ENCODE assay signal across 23 cellular contexts in the genomic region with DNA sequence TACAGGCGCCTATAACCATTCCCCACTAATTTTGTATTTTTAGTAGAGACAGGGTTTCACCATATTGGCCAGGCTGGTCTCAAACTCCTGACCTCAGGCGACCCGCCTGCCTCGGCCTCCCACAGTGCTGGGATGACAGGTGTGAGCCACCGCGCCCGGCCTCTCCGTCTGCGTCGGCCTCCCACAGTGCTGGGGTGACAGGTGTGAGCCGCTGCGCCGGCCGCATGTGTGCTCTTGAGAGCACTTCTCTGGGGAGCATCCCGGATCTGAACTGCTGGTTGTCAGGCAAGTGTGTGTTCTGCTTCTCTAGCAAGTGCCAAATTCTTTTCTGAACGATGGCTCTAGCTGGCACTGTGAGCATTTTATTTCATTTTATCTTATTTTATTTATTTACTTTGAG. TPM values are rescaled to one million over a fixed set of nuclear protein-coding genes. Genes with fewer than 3 reads are reported as not detected.
DNase-seq lines count a peak whose midpoint lies in the region; ATAC-seq and TF ChIP-seq lines count a peak whose summit lies in the region.
"Had no signal": no experiment of that assay in that cellular context is flagged by ENCODE, and none has a peak within 500 bp of the region (broad histone marks: within the 10 kb centered on the region; RNA-seq: fewer than 3 reads in every experiment).

No MANE protein-coding gene starts in this region.

- POLR2A ChIA-PET in RWPE1 (lab: Yijun Ruan, JAX; ENCODE audit: low non-redundant PET) = no interaction called here
- POLR2A ChIA-PET in activated CD4-positive, alpha-beta T cell treated with anti-CD3 and anti-CD28 coated beads, Interleukin-2, amount 10 ng/mL, durations not matched to agents 7 days and 5 days (lab: Charles Lee) = no interaction called here

- H3K4me1 Mint-ChIP-seq in activated CD4-positive, alpha-beta T cell treated with anti-CD3 and anti-CD28 coated beads, Interleukin-2, amount 10 ng/mL, durations not matched to agents 7 days and 5 days = no peaks in the 10 kb centered on the region
- H3K4me1 Mint-ChIP-seq: memory B cell, T-helper 17 cell had no signal

- H3K27me3 ChIP-seq in gastroesophageal sphincter (peaks cover 24% of the 10 kb centered on the region), dorsolateral prefrontal cortex (peaks cover 0 to 20% (median 12%) of the 10 kb centered on the region in 45 donors)
- H3K27me3 ChIP-seq: right lobe of liver had no signal

- H3K36me3 ChIP-seq in gastroesophageal sphincter = no peaks in the 10 kb centered on the region
- H3K36me3 ChIP-seq: right lobe of liver had no signal

- H3K9me3 Mint-ChIP-seq in activated CD4-positive, alpha-beta T cell treated with anti-CD3 and anti-CD28 coated beads, Interleukin-2, amount 10 ng/mL, durations not matched to agents 7 days and 5 days = no peaks in the 10 kb centered on the region
- H3K9me3 Mint-ChIP-seq: activated CD4-positive, alpha-beta memory T cell treated with anti-CD3 and anti-CD28 coated beads for 36 hours; memory B cell; naive thymus-derived CD4-positive, alpha-beta T cell; stimulated activated naive B cell treated with anti-CD40 and anti-IgM and Interleukin-4, amounts not matched to agents 10 μg/mL and 1 μg/mL and 100 μg/mL, for 72 hours; WTC11 had no signal

- H3K4me3 ChIP-seq in gastroesophageal sphincter = no peak overlapping the region
- no peak overlapping the region for H3K4me3 ChIP-seq in dorsolateral prefrontal cortex
- H3K4me3 ChIP-seq: right lobe of liver had no signal

- no peaks in the 10 kb centered on the region for H3K36me3 Mint-ChIP-seq in activated CD4-positive, alpha-beta T cell treated with anti-CD3 and anti-CD28 coated beads, Interleukin-2, amount 10 ng/mL, durations not matched to agents 7 days and 5 days (ENCODE audit: low read depth)
- H3K36me3 Mint-ChIP-seq: activated CD4-positive, alpha-beta memory T cell treated with anti-CD3 and anti-CD28 coated beads for 36 hours; memory B cell; naive thymus-derived CD4-positive, alpha-beta T cell; stimulated activated naive B cell treated with anti-CD40 and anti-IgM and Interleukin-4, amounts not matched to agents 10 μg/mL and 1 μg/mL and 100 μg/mL, for 72 hours; WTC11 had no signal

- no peak for TF ChIP-seq EP300 in gastroesophageal sphincter (IDR thresholded peaks at IDR 0.05)

- H3K9me3 ChIP-seq in gastroesophageal sphincter = no peaks in the 10 kb centered on the region
- H3K9me3 ChIP-seq: right lobe of liver had no signal

- DNase-seq in DMS53 treated with DMSO at 0.1 percent for 48 hours (lab: John Stamatoyannopoulos, UW; ENCODE audit: unreplicated experiment) (peak; percentile 42), NCI-H2171 (lab: John Stamatoyannopoulos, UW) (peak; percentile 90), RWPE1 (ENCODE audit: low spot score) (no peak), retina (no peak), dorsolateral prefrontal cortex (no peak)
- DNase-seq in activated CD4-positive, alpha-beta T cell treated with anti-CD3 and anti-CD28 coated beads, Interleukin-2, amount 10 ng/mL, durations not matched to agents 7 days and 5 days = no peak
- DNase-seq: activated CD4-positive, alpha-beta memory T cell treated with anti-CD3 and anti-CD28 coated beads for 36 hours; activated naive CD4-positive, alpha-beta T cell; amniotic stem cell; central memory CD4-positive, alpha-beta T cell; foreskin melanocyte; naive thymus-derived CD4-positive, alpha-beta T cell; NCI-H526 treated with DMSO at 0.1 percent for 48 hours; right lobe of liver; stimulated activated naive B cell treated with anti-CD40 and anti-IgM and Interleukin-4, amounts not matched to agents 10 μg/mL and 1 μg/mL and 100 μg/mL, for 72 hours; T-helper 17 cell had no signal

- H3K4me3 Mint-ChIP-seq in activated CD4-positive, alpha-beta T cell treated with anti-CD3 and anti-CD28 coated beads, Interleukin-2, amount 10 ng/mL, durations not matched to agents 7 days and 5 days = no peak overlapping the region
- H3K4me3 Mint-ChIP-seq: activated CD4-positive, alpha-beta memory T cell treated with anti-CD3 and anti-CD28 coated beads for 36 hours; memory B cell; naive thymus-derived CD4-positive, alpha-beta T cell; stimulated activated naive B cell treated with anti-CD40 and anti-IgM and Interleukin-4, amounts not matched to agents 10 μg/mL and 1 μg/mL and 100 μg/mL, for 72 hours; T-helper 17 cell; WTC11 had no signal

- intact Hi-C loops in dorsolateral prefrontal cortex (cut with DNase I) = no loop called here

- no peak for TF ChIP-seq POLR2A in gastroesophageal sphincter (IDR thresholded peaks at IDR 0.05)

- H3K27ac ChIP-seq in C4-2B (peak overlapping the region; percentile 63), RWPE1 (peak overlapping the region; percentile 49), gastroesophageal sphincter (peak overlapping the region in 1 of 4 donors; percentile 26), dorsolateral prefrontal cortex (no peak overlapping the region)
- H3K27ac ChIP-seq: right lobe of liver had no signal

- no peak overlapping the region for H3K27ac Mint-ChIP-seq in activated CD4-positive, alpha-beta T cell treated with anti-CD3 and anti-CD28 coated beads, Interleukin-2, amount 10 ng/mL, durations not matched to agents 7 days and 5 days
- H3K27ac Mint-ChIP-seq: activated CD4-positive, alpha-beta memory T cell treated with anti-CD3 and anti-CD28 coated beads for 36 hours; memory B cell; stimulated activated naive B cell treated with anti-CD40 and anti-IgM and Interleukin-4, amounts not matched to agents 10 μg/mL and 1 μg/mL and 100 μg/mL, for 72 hours; T-helper 17 cell; WTC11 had no signal

- peaks cover 0 to 56% (median 37%) of the 10 kb centered on the region in 3 donors for H3K4me1 ChIP-seq in gastroesophageal sphincter

- CTCF ChIA-PET in RWPE1 (lab: Yijun Ruan, JAX) = no interaction called here
- CTCF ChIA-PET in activated CD4-positive, alpha-beta T cell treated with anti-CD3 and anti-CD28 coated beads, Interleukin-2, amount 10 ng/mL, durations not matched to agents 7 days and 5 days (lab: Charles Lee) = interaction anchor here (1.9 to 2.7 kb wide), 3 partner anchors 10 to 22 kb away, joined by 7 to 14 read pairs (median 13); no protein-coding TSS in a partner anchor

- WGBS in gastroesophageal sphincter (ENCODE audit: low coverage in 1 of 2), 2 donors = 40 to 51% methylated on average over 4 to 11 of the region's 16 CpGs

- peaks cover 6% of the 10 kb centered on the region for H3K27me3 Mint-ChIP-seq in activated CD4-positive, alpha-beta T cell treated with anti-CD3 and anti-CD28 coated beads, Interleukin-2, amount 10 ng/mL, durations not matched to agents 7 days and 5 days
- H3K27me3 Mint-ChIP-seq: memory B cell, T-helper 17 cell had no signal

- no peak for TF ChIP-seq CTCF in C4-2B (conservative IDR thresholded peaks at IDR 0.05)
- TF ChIP-seq CTCF in RWPE1 (conservative IDR thresholded peaks at IDR 0.05; ENCODE audit: low read depth) = no peak
- no peak for TF ChIP-seq CTCF in gastroesophageal sphincter (IDR thresholded peaks at IDR 0.05)
- TF ChIP-seq CTCF in dorsolateral prefrontal cortex (IDR thresholded peaks at IDR 0.05 in 54 of 56, conservative IDR thresholded peaks at IDR 0.05 in 2 of 56; ENCODE audit: low read depth in 1 of 56, partially characterized antibody in 56 of 56) = no peak

- no peak for ATAC-seq in gastroesophageal sphincter
- ATAC-seq: naive thymus-derived CD4-positive, alpha-beta T cell; right lobe of liver; stimulated activated naive B cell treated with anti-CD40 and anti-IgM and Interleukin-4, amounts not matched to agents 10 μg/mL and 1 μg/mL and 100 μg/mL, for 72 hours; T-helper 17 cell; WTC11 had no signal

RNA-seq across cellular contexts. Expression of a gene that starts 3.7 kb away (rescaled TPM):
- 1 to 10 TPM in 1 of 4 donors, under 1 TPM in 1, not detected in 2; 0.58 to 1.6 TPM for total RNA-seq in gastroesophageal sphincter
- 10 to 100 TPM in 105 of 120 experiments, 1 to 10 TPM in 15; 4.7 to 47.5 (median 15.7) TPM for total RNA-seq in dorsolateral prefrontal cortex
- total RNA-seq in activated CD4-positive, alpha-beta T cell treated with anti-CD3 and anti-CD28 coated beads, Interleukin-2, amount 10 ng/mL, durations not matched to agents 7 days and 5 days = not detected
- total RNA-seq: activated CD4-positive, alpha-beta memory T cell treated with anti-CD3 and anti-CD28 coated beads for 36 hours; epithelial cell of proximal tubule; naive thymus-derived CD4-positive, alpha-beta T cell; SK-MEL-5 had no signal

RNA-seq across cellular contexts. Expression of a gene that starts 11.6 kb away (rescaled TPM):
- 10 to 100 TPM; 50.4 to 69.9 (median 59.5) TPM for total RNA-seq in gastroesophageal sphincter
- total RNA-seq in dorsolateral prefrontal cortex = 100 to 1,000 TPM; 142 to 297 (median 214) TPM
- 10 to 100 TPM; 35.5 to 41.4 TPM for total RNA-seq in activated CD4-positive, alpha-beta T cell treated with anti-CD3 and anti-CD28 coated beads, Interleukin-2, amount 10 ng/mL, durations not matched to agents 7 days and 5 days

RNA-seq across cellular contexts. Expression of a gene that starts 12.8 kb away (rescaled TPM):
- total RNA-seq in gastroesophageal sphincter = 1 to 10 TPM in 1 of 4 donors, under 1 TPM in 3; 0.13 to 1.3 (median 0.19) TPM
- total RNA-seq in dorsolateral prefrontal cortex = 10 to 100 TPM in 1 of 120 experiments, 1 to 10 TPM in 119; 1.7 to 11.5 (median 5.4) TPM
- total RNA-seq in activated CD4-positive, alpha-beta T cell treated with anti-CD3 and anti-CD28 coated beads, Interleukin-2, amount 10 ng/mL, durations not matched to agents 7 days and 5 days = 10 to 100 TPM; 33.8 to 40.6 TPM

RNA-seq across cellular contexts. Expression of a gene that starts 19.8 kb away (rescaled TPM):
- 1 to 10 TPM; 4.2 to 7.3 (median 6.0) TPM for total RNA-seq in gastroesophageal sphincter
- total RNA-seq in dorsolateral prefrontal cortex = 10 to 100 TPM in 118 of 120 experiments, 1 to 10 TPM in 2; 8.3 to 48.0 (median 20.2) TPM
- total RNA-seq in activated CD4-positive, alpha-beta T cell treated with anti-CD3 and anti-CD28 coated beads, Interleukin-2, amount 10 ng/mL, durations not matched to agents 7 days and 5 days = 10 to 100 TPM; 19.1 to 21.9 TPM

RNA-seq across cellular contexts. Expression of a gene that starts 25.7 kb away (rescaled TPM):
- total RNA-seq in gastroesophageal sphincter (under 1 TPM in 1 of 4 donors, not detected in 3; 0.20 TPM), dorsolateral prefrontal cortex (1 to 10 TPM in 3 of 120 experiments, under 1 TPM in 54, not detected in 63; 0.14 to 1.7 (median 0.33) TPM)
- total RNA-seq in activated CD4-positive, alpha-beta T cell treated with anti-CD3 and anti-CD28 coated beads, Interleukin-2, amount 10 ng/mL, durations not matched to agents 7 days and 5 days = 10 to 100 TPM in 1 of 2 experiments, 1 to 10 TPM in 1; 8.9 to 10.3 TPM
- total RNA-seq: epithelial cell of proximal tubule, kidney epithelial cell, SK-MEL-5, WTC11 had no signal

Comparison
In these comparisons a context has a peak if more than half of its experiments do, and no peak if none do; other contexts are left out.
1. H3K27ac ChIP-seq: peak in C4-2B (single experiment) and RWPE1 (single experiment); none in dorsolateral prefrontal cortex (0 of 59).
2. DNase-seq: peak in DMS53 treated with DMSO at 0.1 percent for 48 hours (single experiment) and NCI-H2171 (single experiment); none in RWPE1 (single experiment), retina (single experiment), dorsolateral prefrontal cortex (0 of 10) and activated CD4-positive, alpha-beta T cell treated with anti-CD3 and anti-CD28 coated beads, Interleukin-2, amount 10 ng/mL, durations not matched to agents 7 days and 5 days (single experiment).